8 cellular contexts compared by ENCODE assay signal in the genomic region with DNA sequence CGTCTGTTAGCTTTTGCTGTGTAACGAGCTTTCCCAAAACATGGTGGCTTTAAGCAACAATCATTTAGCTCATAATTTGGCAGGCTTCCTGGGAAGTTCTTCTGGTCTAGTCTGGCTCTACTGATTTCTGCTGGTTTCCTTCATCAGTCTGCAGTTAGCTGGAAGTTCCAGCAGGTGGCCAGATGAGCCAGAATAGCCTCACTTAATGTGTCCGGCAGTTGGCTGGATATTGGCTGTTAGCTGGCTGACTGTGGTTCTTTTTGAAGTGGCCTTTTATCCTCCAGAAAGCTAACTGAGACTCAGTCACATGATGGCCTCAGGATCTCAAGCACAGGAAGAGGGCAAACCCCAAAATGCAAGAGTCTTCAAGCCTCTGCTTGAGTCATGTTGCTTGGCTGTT. TPM values are rescaled to one million over a fixed set of nuclear protein-coding genes. Genes with fewer than 3 reads are reported as not detected.
DNase-seq lines count a peak whose midpoint lies in the region; ATAC-seq and TF ChIP-seq lines count a peak whose summit lies in the region.

No MANE protein-coding gene starts in this region.

- DNase-seq in activated CD4-positive, alpha-beta T cell treated with anti-CD3 and anti-CD28 coated beads for 36 hours = peak; percentile 30
- no peak for DNase-seq in activated CD4-positive, alpha-beta T cell treated with anti-CD3 and anti-CD28 coated beads, Interleukin-2, amount 50 U/mL, for 1 hour
- DNase-seq in SK-N-SH = peak; percentile 34
- peak; percentile 6 to 32 for DNase-seq in foreskin keratinocyte
- no peak for DNase-seq in progenitor cell of endocrine pancreas (ENCODE audit: low spot score, unreplicated experiment)
- DNase-seq in NCI-H1930 (lab: John Stamatoyannopoulos, UW) = no peak

- H3K27ac ChIP-seq in SK-N-SH (ENCODE audit: low read depth in 2 of 2, low read length in 1 of 2) (no peak overlapping the region), foreskin keratinocyte (no peak overlapping the region)

- ATAC-seq in activated CD4-positive, alpha-beta T cell treated with anti-CD3 and anti-CD28 coated beads for 36 hours = no peak
- ATAC-seq in GM21423 (IDR thresholded peaks at IDR 0.05; ENCODE audit: unreplicated experiment) (peak; percentile 71), HG03575 (IDR thresholded peaks at IDR 0.05; ENCODE audit: extremely low read depth, insufficient number of reproducible peaks, low FRiP score, unreplicated experiment) (peak; percentile 78), foreskin keratinocyte (peak; percentile 75)

- H3K27me3 ChIP-seq in SK-N-SH (ENCODE audit: insufficient read depth) = no peaks in the 10 kb centered on the region
- no peaks in the 10 kb centered on the region for H3K27me3 ChIP-seq in foreskin keratinocyte

- no peak overlapping the region for H3K4me3 ChIP-seq in SK-N-SH (ENCODE audit: low read depth in 2 of 2, low read length in 1 of 2)

- H3K4me3 Mint-ChIP-seq in activated CD4-positive, alpha-beta T cell treated with anti-CD3 and anti-CD28 coated beads for 36 hours = no peak overlapping the region
- no peak overlapping the region for H3K4me3 Mint-ChIP-seq in progenitor cell of endocrine pancreas (ENCODE audit: low read depth)

- CTCF ChIA-PET in activated CD4-positive, alpha-beta T cell treated with anti-CD3 and anti-CD28 coated beads for 36 hours (lab: Charles Lee) = interaction anchor here (0.6 to 1.9 kb wide), 10 partner anchors 25 to 306 kb away, joined by 3 to 4 read pairs (median 3); no protein-coding TSS in a partner anchor
- CTCF ChIA-PET in SK-N-SH (lab: Yijun Ruan, JAX) = interaction anchor here (0.6 to 4.3 kb wide), 25 partner anchors 8 to 637 kb away, joined by 3 to 63 read pairs (median 4); no protein-coding TSS in a partner anchor

- H3K27me3 Mint-ChIP-seq in activated CD4-positive, alpha-beta T cell treated with anti-CD3 and anti-CD28 coated beads for 36 hours = peaks cover 3% of the 10 kb centered on the region
- peaks cover 4% of the 10 kb centered on the region for H3K27me3 Mint-ChIP-seq in progenitor cell of endocrine pancreas

- intact Hi-C loops in activated CD4-positive, alpha-beta T cell treated with anti-CD3 and anti-CD28 coated beads for 36 hours (cut with DNase I, micrococcal nuclease) = loop anchor here (2.0 to 10.0 kb wide), 6 partner anchors 178 to 622 kb away; no protein-coding TSS in a partner anchor

- POLR2A ChIA-PET in activated CD4-positive, alpha-beta T cell treated with anti-CD3 and anti-CD28 coated beads for 36 hours (lab: Charles Lee) = no interaction called here
- POLR2A ChIA-PET in SK-N-SH (lab: Yijun Ruan, JAX) = no interaction called here

- WGBS in SK-N-SH (ENCODE audit: low lambda C conversion rate) = 29% methylated on average over 3 of the region's 3 CpGs

- H2AFZ ChIP-seq in SK-N-SH (ENCODE audit: low read depth) = no peak overlapping the region

- no peaks in the 10 kb centered on the region for H4K20me1 ChIP-seq in SK-N-SH (ENCODE audit: insufficient read depth)

- H3K4me1 ChIP-seq in SK-N-SH (ENCODE audit: control insufficient read depth in 1 of 2, insufficient read depth in 2 of 2, low read depth in 1 of 2, low read length in 1 of 2) = no peaks in the 10 kb centered on the region
- no peaks in the 10 kb centered on the region for H3K4me1 ChIP-seq in foreskin keratinocyte

- no peaks in the 10 kb centered on the region for H3K36me3 ChIP-seq in SK-N-SH (replicated peaks in 1 of 2; ENCODE audit: control insufficient read depth in 1 of 2, insufficient read depth in 2 of 2, low read length in 1 of 2)

- TF ChIP-seq RAD21 in SK-N-SH (IDR thresholded peaks at IDR 0.05; ENCODE audit: low read length) = peak; percentile 71

- no peaks in the 10 kb centered on the region for H3F3A ChIP-seq in SK-N-SH (replicated peaks; ENCODE audit: insufficient read depth)

- no peaks in the 10 kb centered on the region for H3K36me3 Mint-ChIP-seq in activated CD4-positive, alpha-beta T cell treated with anti-CD3 and anti-CD28 coated beads for 36 hours (ENCODE audit: low read depth)
- no peaks in the 10 kb centered on the region for H3K36me3 Mint-ChIP-seq in progenitor cell of endocrine pancreas (ENCODE audit: insufficient read depth)

- H3K9me3 Mint-ChIP-seq in activated CD4-positive, alpha-beta T cell treated with anti-CD3 and anti-CD28 coated beads for 36 hours (ENCODE audit: low read depth) = no peaks in the 10 kb centered on the region
- H3K9me3 Mint-ChIP-seq in progenitor cell of endocrine pancreas (ENCODE audit: low read depth) = peaks cover 8% of the 10 kb centered on the region

- TF ChIP-seq CTCF in SK-N-SH (IDR thresholded peaks at IDR 0.05) (peak; percentile 70), foreskin keratinocyte (conservative IDR thresholded peaks at IDR 0.05) (peak; percentile 58), progenitor cell of endocrine pancreas (IDR thresholded peaks at IDR 0.05; ENCODE audit: unreplicated experiment) (peak; percentile 64)

- no peak for TF ChIP-seq EP300 in SK-N-SH (IDR thresholded peaks at IDR 0.05; ENCODE audit: borderline replicate concordance in 1 of 2, low read depth in 1 of 2, low read length in 1 of 2)

- H3K9me2 ChIP-seq in SK-N-SH = no peaks in the 10 kb centered on the region

- H3K4me1 Mint-ChIP-seq in activated CD4-positive, alpha-beta T cell treated with anti-CD3 and anti-CD28 coated beads for 36 hours = peaks cover 4% of the 10 kb centered on the region
- H3K4me1 Mint-ChIP-seq in progenitor cell of endocrine pancreas (ENCODE audit: low read depth) = no peaks in the 10 kb centered on the region

- no peak overlapping the region for H3K4me2 ChIP-seq in SK-N-SH

- no peak overlapping the region for H3K9ac ChIP-seq in SK-N-SH

- no peaks in the 10 kb centered on the region for H3K79me2 ChIP-seq in SK-N-SH (ENCODE audit: insufficient read depth)

- no peak overlapping the region for H3K27ac Mint-ChIP-seq in activated CD4-positive, alpha-beta T cell treated with anti-CD3 and anti-CD28 coated beads for 36 hours
- no peak overlapping the region for H3K27ac Mint-ChIP-seq in progenitor cell of endocrine pancreas

- no peaks in the 10 kb centered on the region for H3K9me3 ChIP-seq in SK-N-SH

TF ChIP-seq in SK-N-SH, 30 proteins besides CTCF, POLR2A, EP300 and RAD21:
- TF ChIP-seq JUND (IDR thresholded peaks at IDR 0.05) (no peak), SMC3 (IDR thresholded peaks at IDR 0.05; ENCODE audit: low read depth, low read length) (peak; percentile 71)

RNA-seq across cellular contexts. Expression of a gene that starts 34.9 kb away (rescaled TPM):
- total RNA-seq in activated CD4-positive, alpha-beta T cell treated with anti-CD3 and anti-CD28 coated beads for 36 hours = not detected
- not detected in 2 replicates for polyA plus RNA-seq in SK-N-SH (2012; rRNA removed)
- polyA plus RNA-seq in SK-N-SH (2012; cell fraction: cytosol; rRNA removed) = not detected in 2 replicates
- polyA plus RNA-seq in SK-N-SH (2012; cell fraction: nucleus; rRNA removed) = not detected in 2 replicates
- total RNA-seq in foreskin keratinocyte = not detected in 2 replicates
- polyA plus RNA-seq in foreskin keratinocyte = not detected in 2 replicates
- total RNA-seq in progenitor cell of endocrine pancreas = not detected in 2 replicates

Comparison
In these comparisons a context has a peak if more than half of its experiments do, and no peak if none do; other contexts are left out.
1. DNase-seq: peak in activated CD4-positive, alpha-beta T cell treated with anti-CD3 and anti-CD28 coated beads for 36 hours (single experiment), SK-N-SH (single experiment) and foreskin keratinocyte (2 of 2); none in activated CD4-positive, alpha-beta T cell treated with anti-CD3 and anti-CD28 coated beads, Interleukin-2, amount 50 U/mL, for 1 hour (single experiment), progenitor cell of endocrine pancreas (single experiment) and NCI-H1930 (0 of 2).
2. Peak in every context shown above with its lines, with median percentiles within 50 percentile points of each other: CTCF ChIP-seq.